In the genomic region with DNA sequence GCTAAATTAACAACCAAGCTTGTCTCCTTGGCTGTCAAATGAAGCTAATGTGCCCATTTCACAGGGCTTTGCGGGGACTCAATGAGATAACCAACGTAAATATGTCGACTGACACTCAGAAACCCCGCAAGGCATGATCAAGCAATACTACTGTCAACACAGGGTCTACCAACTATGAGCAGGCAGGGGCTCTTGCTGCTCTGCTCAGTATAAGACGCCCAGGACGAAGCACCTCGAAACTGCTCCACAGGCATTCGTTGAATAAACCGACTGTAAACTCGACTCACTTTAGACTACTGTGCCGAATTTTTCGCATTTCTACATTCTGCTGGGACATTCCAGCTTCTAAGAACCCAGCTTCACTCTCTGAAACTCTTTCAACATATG, we compare ENCODE assay signal across 8 cellular contexts. TPM values are rescaled to one million over a fixed set of nuclear protein-coding genes. Genes with fewer than 3 reads are reported as not detected.
DNase-seq lines count a peak whose midpoint lies in the region; ATAC-seq and TF ChIP-seq lines count a peak whose summit lies in the region.

No MANE protein-coding gene starts in this region.

- H3K27ac Mint-ChIP-seq in natural killer cell treated with Interleukin-12 subunit alpha and Interleukin-12 subunit beta and Interleukin-15 and Interleukin-18, amount 100 ng/mL, for 72 hours = peak overlapping the region in 1 of 2 donors; percentile 91

- H3K27me3 ChIP-seq in BE2C = no peaks in the 10 kb centered on the region
- H3K27me3 ChIP-seq in colonic mucosa = no peaks in the 10 kb centered on the region

- H3K27me3 Mint-ChIP-seq in natural killer cell treated with Interleukin-12 subunit alpha and Interleukin-12 subunit beta and Interleukin-15 and Interleukin-18, amount 100 ng/mL, for 72 hours = peaks cover 0 to 4% of the 10 kb centered on the region in 2 donors

- H3K4me1 Mint-ChIP-seq in natural killer cell treated with Interleukin-12 subunit alpha and Interleukin-12 subunit beta and Interleukin-15 and Interleukin-18, amount 100 ng/mL, for 72 hours (ENCODE audit: low read depth in 2 of 2) = peaks cover 10% of the 10 kb centered on the region in 2 donors

- intact Hi-C loops in colonic mucosa (cut with DNase I) = no loop called here
- intact Hi-C loops in mucosa of descending colon (cut with DNase I, micrococcal nuclease) = no loop called here

- H3K27ac ChIP-seq in colonic mucosa = no peak overlapping the region

- H3K9me3 ChIP-seq in BE2C (no peaks in the 10 kb centered on the region), colonic mucosa (no peaks in the 10 kb centered on the region), mucosa of descending colon (no peaks in the 10 kb centered on the region)

- H3K36me3 ChIP-seq in BE2C (peaks cover 23% of the 10 kb centered on the region), colonic mucosa (no peaks in the 10 kb centered on the region), mucosa of descending colon (ENCODE audit: low read depth) (no peaks in the 10 kb centered on the region)

- no peaks in the 10 kb centered on the region for H3K4me1 ChIP-seq in BE2C
- no peaks in the 10 kb centered on the region for H3K4me1 ChIP-seq in colonic mucosa
- no peaks in the 10 kb centered on the region for H3K4me1 ChIP-seq in mucosa of descending colon (ENCODE audit: low read depth)

- H3K4me3 ChIP-seq in BE2C (ENCODE audit: low read depth, low read length) = peak overlapping the region; percentile 61
- H3K4me3 ChIP-seq in colonic mucosa = peak overlapping the region; percentile 46
- H3K4me3 ChIP-seq in mucosa of descending colon = no peak overlapping the region

- peak; percentile 8 for ATAC-seq in HG03175 (IDR thresholded peaks at IDR 0.05; ENCODE audit: unreplicated experiment)
- ATAC-seq in natural killer cell treated with Interleukin-12 subunit alpha and Interleukin-12 subunit beta and Interleukin-15 and Interleukin-18, amount 100 ng/mL, for 72 hours = no peak
- ATAC-seq in mucosa of descending colon = no peak
- no peak for ATAC-seq in GM18502 (IDR thresholded peaks at IDR 0.05; ENCODE audit: poor library complexity, unreplicated experiment)

- H3K9me3 Mint-ChIP-seq in natural killer cell treated with Interleukin-12 subunit alpha and Interleukin-12 subunit beta and Interleukin-15 and Interleukin-18, amount 100 ng/mL, for 72 hours = peaks cover 8% of the 10 kb centered on the region

- DNase-seq in BE2C = peak; percentile 8
- no peak for DNase-seq in colonic mucosa
- no peak for DNase-seq in natural killer cell treated with Interleukin-12 subunit alpha and Interleukin-12 subunit beta and Interleukin-15 and Interleukin-18, amount 100 ng/mL, for 72 hours (ENCODE audit: low spot score)
- no peak for DNase-seq in mucosa of descending colon
- DNase-seq in AG20443 (ENCODE audit: low spot score) = no peak
- no peak for DNase-seq in GM19240 (ENCODE audit: insufficient read length, low spot score)

- TF ChIP-seq CTCF in BE2C (IDR thresholded peaks at IDR 0.05; ENCODE audit: low read depth, low read length) (no peak), colonic mucosa (IDR thresholded peaks at IDR 0.05) (no peak), mucosa of descending colon (IDR thresholded peaks at IDR 0.05) (no peak)

- no peak overlapping the region for H3K9ac ChIP-seq in colonic mucosa (ENCODE audit: low read depth in 2 of 2, low read length in 2 of 2)

- peak overlapping the region; percentile 95 for H3K4me3 Mint-ChIP-seq in natural killer cell treated with Interleukin-12 subunit alpha and Interleukin-12 subunit beta and Interleukin-15 and Interleukin-18, amount 100 ng/mL, for 72 hours

- H3K36me3 Mint-ChIP-seq in natural killer cell treated with Interleukin-12 subunit alpha and Interleukin-12 subunit beta and Interleukin-15 and Interleukin-18, amount 100 ng/mL, for 72 hours = peaks cover 19% of the 10 kb centered on the region

RNA-seq across cellular contexts. Expression of gene FEZF2, which starts 55.0 kb away (rescaled TPM):
- polyA plus RNA-seq in BE2C (2012; ENCODE audit: insufficient read depth, insufficient read length, low read depth) = not detected
- total RNA-seq in colonic mucosa (not detected), mucosa of descending colon (not detected)
- not detected for total RNA-seq in natural killer cell treated with Interleukin-12 subunit alpha and Interleukin-12 subunit beta and Interleukin-15 and Interleukin-18, amount 100 ng/mL, for 72 hours
